ENCODE assay signal across 14 cellular contexts in the genomic region with DNA sequence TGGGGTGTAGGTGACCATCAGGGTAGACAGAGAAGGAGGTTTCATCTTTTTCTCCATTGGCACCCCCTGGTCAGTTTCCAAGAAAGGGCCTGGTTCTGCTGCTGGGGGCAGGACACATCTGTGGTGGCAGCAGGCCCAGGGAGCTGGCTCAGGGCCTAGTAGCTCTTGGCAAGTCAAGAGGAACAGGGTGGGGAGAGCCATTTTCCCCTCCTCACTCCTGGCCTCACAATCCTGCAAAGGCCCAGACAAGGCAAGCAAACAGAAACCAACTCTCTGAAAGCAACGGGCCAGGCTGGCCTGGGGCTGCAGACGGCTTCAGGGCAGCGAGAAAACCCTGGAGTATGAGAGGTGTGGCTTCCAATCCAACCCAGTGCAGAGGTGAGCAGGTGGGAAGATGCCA.
DNase-seq lines count a peak whose midpoint lies in the region; TF ChIP-seq lines count a peak whose summit lies in the region.
"Had no signal": no experiment of that assay in that cellular context is flagged by ENCODE, and none has a peak within 500 bp of the region (broad histone marks: within the 10 kb centered on the region; RNA-seq: fewer than 3 reads in every experiment).

No MANE protein-coding gene starts in this region.

- 11 to 26% (median 16%) methylated on average over 3 of the region's 3 CpGs for WGBS in stomach, 5 donors

- intact Hi-C loops in stomach (cut with DNase I; ENCODE audit: low total_unique reads): no loop called here

- H3K4me1 ChIP-seq in stomach: peaks cover 0 to 9% (median 6%) of the 10 kb centered on the region in 4 donors
- H3K4me1 ChIP-seq: BE2C had no signal

- H3K9me3 Mint-ChIP-seq in chondrocyte (ENCODE audit: low read depth): peaks cover 9% of the 10 kb centered on the region
- H3K9me3 Mint-ChIP-seq: GM23338 had no signal

- peaks cover 15% of the 10 kb centered on the region for H3K27me3 Mint-ChIP-seq in chondrocyte (ENCODE audit: low read depth)

- TF ChIP-seq POLR2A in stomach (IDR thresholded peaks at IDR 0.05): no peak

- DNase-seq in EH (ENCODE audit: low read depth) (peak; percentile 6), chondrocyte (ENCODE audit: low spot score) (no peak), hippocampal formation (lab: John Stamatoyannopoulos, UW) (peak; percentile 15 to 23), stomach (peak; percentile 66), T1000 (lab: John Stamatoyannopoulos, UW) (no peak), NCI-H774 (lab: John Stamatoyannopoulos, UW) (no peak)
- DNase-seq in stimulated activated CD4-positive, alpha-beta T cell treated with anti-CD3 and anti-CD28 coated beads, Interleukin-4, amount 100 ng/mL, for 1 hour: no peak
- DNase-seq in activated CD8-positive, alpha-beta memory T cell treated with anti-CD3 and anti-CD28 coated beads for 24 hours: no peak
- DNase-seq: activated CD4-positive, CD25-positive, alpha-beta regulatory T cell treated with anti-CD3 and anti-CD28 coated beads, Interleukin-2, amount 50 U/mL, for 72 hours; activated T-cell treated with anti-CD3 and anti-CD28 coated beads, Interleukin-2, amount 50 U/mL, for 1 hour; BE2C; occipital lobe; stimulated activated CD8-positive, alpha-beta memory T cell treated with anti-CD3 and anti-CD28 coated beads, Interleukin-4, amount 100 ng/mL, for 48 hours had no signal

- TF ChIP-seq CTCF in chondrocyte (IDR thresholded peaks at IDR 0.05) (no peak), stomach (IDR thresholded peaks at IDR 0.05) (no peak)

- H3K4me3 ChIP-seq in stomach: no peak overlapping the region
- H3K4me3 ChIP-seq: GM23338 had no signal

- no peak overlapping the region for H3K27ac ChIP-seq in stomach

- no peaks in the 10 kb centered on the region for H3K9me3 ChIP-seq in stomach

- H3K4me1 Mint-ChIP-seq in chondrocyte (ENCODE audit: low read depth): peaks cover 38% of the 10 kb centered on the region

- no peaks in the 10 kb centered on the region for H3K27me3 ChIP-seq in stomach
- H3K27me3 ChIP-seq: BE2C had no signal

- H3K36me3 Mint-ChIP-seq in chondrocyte (ENCODE audit: low read depth): peaks cover under 1% of the 10 kb centered on the region

- no peak overlapping the region for H3K27ac Mint-ChIP-seq in chondrocyte (ENCODE audit: unreplicated experiment)
- H3K27ac Mint-ChIP-seq: GM23338 had no signal

- TF ChIP-seq EP300 in stomach (IDR thresholded peaks at IDR 0.05): no peak

- H3K4me3 Mint-ChIP-seq in chondrocyte (ENCODE audit: unreplicated experiment): peak overlapping the region; percentile 22
- H3K4me3 Mint-ChIP-seq: GM23338 had no signal

- H3K36me3 ChIP-seq in stomach: no peaks in the 10 kb centered on the region
- H3K36me3 ChIP-seq: BE2C had no signal

Comparison
In these comparisons a context has a peak if more than half of its experiments do, and no peak if none do; other contexts are left out.
1. DNase-seq: peak in EH (single experiment), hippocampal formation (2 of 2) and stomach (single experiment); none in chondrocyte (single experiment), stimulated activated CD4-positive, alpha-beta T cell treated with anti-CD3 and anti-CD28 coated beads, Interleukin-4, amount 100 ng/mL, for 1 hour (single experiment), T1000 (single experiment), NCI-H774 (single experiment) and activated CD8-positive, alpha-beta memory T cell treated with anti-CD3 and anti-CD28 coated beads for 24 hours (single experiment).